In the genomic region with DNA sequence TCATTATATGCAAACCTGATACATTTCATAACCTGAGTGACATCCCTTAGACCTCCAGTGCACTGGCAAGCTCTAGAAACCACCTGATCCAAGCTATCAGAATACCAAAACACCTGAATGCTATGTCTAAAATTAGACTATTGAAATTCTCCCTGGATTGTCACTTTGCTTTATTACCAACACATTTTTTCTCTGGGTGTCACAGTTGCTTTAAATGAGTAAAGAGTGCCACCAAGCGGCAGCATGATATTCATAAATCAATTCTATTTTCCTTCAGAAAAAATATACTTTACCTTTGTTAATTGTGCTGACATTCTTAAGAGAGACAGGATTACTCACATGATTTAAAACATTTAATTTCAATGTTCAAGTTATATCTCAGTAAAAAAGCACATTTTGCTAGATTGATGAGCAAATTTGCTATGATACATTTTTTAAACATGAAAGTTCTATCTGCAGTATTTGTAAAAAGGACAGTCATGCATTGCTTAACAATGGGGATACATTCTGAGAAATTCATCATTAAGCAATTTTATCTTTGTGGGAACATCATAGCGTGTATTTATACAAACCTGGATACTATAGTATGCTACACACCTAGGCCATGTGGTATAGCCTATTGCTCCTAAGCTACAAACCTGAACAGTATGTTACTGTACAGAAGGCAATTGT, we compare ENCODE assay signal across 2 cellular contexts.
TF ChIP-seq lines count a peak whose summit lies in the region.

No MANE protein-coding gene starts in this region.

TF ChIP-seq in endothelial cell of umbilical vein, 7 proteins besides CTCF, POLR2A, EP300 and RAD21 (continued from another document):
- TF ChIP-seq MAX (IDR thresholded peaks at IDR 0.05; ENCODE audit: insufficient read depth, insufficient read length) = no peak
- TF ChIP-seq POLR2AphosphoS5 (IDR thresholded peaks at IDR 0.05; ENCODE audit: insufficient read depth, low read depth, low read length) = no peak
- TF ChIP-seq EZH2 (IDR thresholded peaks at IDR 0.05; ENCODE audit: borderline replicate concordance, low read depth, low read length, severe bottlenecking) = no peak
- no peak for TF ChIP-seq JUN (IDR thresholded peaks at IDR 0.05; ENCODE audit: borderline replicate concordance, insufficient read depth, insufficient read length, low read depth)
- TF ChIP-seq GATA2 (IDR thresholded peaks at IDR 0.05; ENCODE audit: insufficient read depth, insufficient read length, low read depth, low read length) = no peak
- TF ChIP-seq MYC (IDR thresholded peaks at IDR 0.05; ENCODE audit: low read depth, low read length) = no peak

TF ChIP-seq in WTC11, 78 proteins besides CTCF, POLR2A, EP300 and RAD21 (continued from another document):
- TF ChIP-seq, protein P1, sequence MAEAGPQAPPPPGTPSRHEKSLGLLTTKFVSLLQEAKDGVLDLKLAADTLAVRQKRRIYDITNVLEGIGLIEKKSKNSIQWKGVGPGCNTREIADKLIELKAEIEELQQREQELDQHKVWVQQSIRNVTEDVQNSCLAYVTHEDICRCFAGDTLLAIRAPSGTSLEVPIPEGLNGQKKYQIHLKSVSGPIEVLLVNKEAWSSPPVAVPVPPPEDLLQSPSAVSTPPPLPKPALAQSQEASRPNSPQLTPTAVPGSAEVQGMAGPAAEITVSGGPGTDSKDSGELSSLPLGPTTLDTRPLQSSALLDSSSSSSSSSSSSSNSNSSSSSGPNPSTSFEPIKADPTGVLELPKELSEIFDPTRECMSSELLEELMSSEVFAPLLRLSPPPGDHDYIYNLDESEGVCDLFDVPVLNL (CRISPR knock-in tag; IDR thresholded peaks at IDR 0.05; ENCODE audit: borderline replicate concordance, low read depth) = no peak
- TF ChIP-seq TP53 (CRISPR knock-in tag; IDR thresholded peaks at IDR 0.05) (no peak), MXD4 (CRISPR knock-in tag; IDR thresholded peaks at IDR 0.05; ENCODE audit: borderline replicate concordance) (no peak), TCF7 (CRISPR knock-in tag; IDR thresholded peaks at IDR 0.05; ENCODE audit: low read depth) (no peak), GABPB1 (CRISPR knock-in tag; IDR thresholded peaks at IDR 0.05) (no peak), ZNF671 (CRISPR knock-in tag; IDR thresholded peaks at IDR 0.05) (no peak), OVOL2 (CRISPR knock-in tag; IDR thresholded peaks at IDR 0.05; ENCODE audit: borderline replicate concordance) (no peak), ATF1 (CRISPR knock-in tag; IDR thresholded peaks at IDR 0.05) (no peak), GTF2I (CRISPR knock-in tag; conservative IDR thresholded peaks at IDR 0.05) (no peak), MYBL2 (CRISPR knock-in tag; IDR thresholded peaks at IDR 0.05) (no peak), NR3C1 (CRISPR knock-in tag; conservative IDR thresholded peaks at IDR 0.05; ENCODE audit: low read depth) (no peak)
- TF ChIP-seq, protein P2, sequence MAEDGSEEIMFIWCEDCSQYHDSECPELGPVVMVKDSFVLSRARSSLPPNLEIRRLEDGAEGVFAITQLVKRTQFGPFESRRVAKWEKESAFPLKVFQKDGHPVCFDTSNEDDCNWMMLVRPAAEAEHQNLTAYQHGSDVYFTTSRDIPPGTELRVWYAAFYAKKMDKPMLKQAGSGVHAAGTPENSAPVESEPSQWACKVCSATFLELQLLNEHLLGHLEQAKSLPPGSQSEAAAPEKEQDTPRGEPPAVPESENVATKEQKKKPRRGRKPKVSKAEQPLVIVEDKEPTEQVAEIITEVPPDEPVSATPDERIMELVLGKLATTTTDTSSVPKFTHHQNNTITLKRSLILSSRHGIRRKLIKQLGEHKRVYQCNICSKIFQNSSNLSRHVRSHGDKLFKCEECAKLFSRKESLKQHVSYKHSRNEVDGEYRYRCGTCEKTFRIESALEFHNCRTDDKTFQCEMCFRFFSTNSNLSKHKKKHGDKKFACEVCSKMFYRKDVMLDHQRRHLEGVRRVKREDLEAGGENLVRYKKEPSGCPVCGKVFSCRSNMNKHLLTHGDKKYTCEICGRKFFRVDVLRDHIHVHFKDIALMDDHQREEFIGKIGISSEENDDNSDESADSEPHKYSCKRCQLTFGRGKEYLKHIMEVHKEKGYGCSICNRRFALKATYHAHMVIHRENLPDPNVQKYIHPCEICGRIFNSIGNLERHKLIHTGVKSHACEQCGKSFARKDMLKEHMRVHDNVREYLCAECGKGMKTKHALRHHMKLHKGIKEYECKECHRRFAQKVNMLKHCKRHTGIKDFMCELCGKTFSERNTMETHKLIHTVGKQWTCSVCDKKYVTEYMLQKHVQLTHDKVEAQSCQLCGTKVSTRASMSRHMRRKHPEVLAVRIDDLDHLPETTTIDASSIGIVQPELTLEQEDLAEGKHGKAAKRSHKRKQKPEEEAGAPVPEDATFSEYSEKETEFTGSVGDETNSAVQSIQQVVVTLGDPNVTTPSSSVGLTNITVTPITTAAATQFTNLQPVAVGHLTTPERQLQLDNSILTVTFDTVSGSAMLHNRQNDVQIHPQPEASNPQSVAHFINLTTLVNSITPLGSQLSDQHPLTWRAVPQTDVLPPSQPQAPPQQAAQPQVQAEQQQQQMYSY (CRISPR knock-in tag; IDR thresholded peaks at IDR 0.05) = no peak
- TF ChIP-seq, protein P3, sequence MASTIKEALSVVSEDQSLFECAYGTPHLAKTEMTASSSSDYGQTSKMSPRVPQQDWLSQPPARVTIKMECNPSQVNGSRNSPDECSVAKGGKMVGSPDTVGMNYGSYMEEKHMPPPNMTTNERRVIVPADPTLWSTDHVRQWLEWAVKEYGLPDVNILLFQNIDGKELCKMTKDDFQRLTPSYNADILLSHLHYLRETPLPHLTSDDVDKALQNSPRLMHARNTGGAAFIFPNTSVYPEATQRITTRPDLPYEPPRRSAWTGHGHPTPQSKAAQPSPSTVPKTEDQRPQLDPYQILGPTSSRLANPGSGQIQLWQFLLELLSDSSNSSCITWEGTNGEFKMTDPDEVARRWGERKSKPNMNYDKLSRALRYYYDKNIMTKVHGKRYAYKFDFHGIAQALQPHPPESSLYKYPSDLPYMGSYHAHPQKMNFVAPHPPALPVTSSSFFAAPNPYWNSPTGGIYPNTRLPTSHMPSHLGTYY (CRISPR knock-in tag; IDR thresholded peaks at IDR 0.05) = no peak
- TF ChIP-seq, protein P4, sequence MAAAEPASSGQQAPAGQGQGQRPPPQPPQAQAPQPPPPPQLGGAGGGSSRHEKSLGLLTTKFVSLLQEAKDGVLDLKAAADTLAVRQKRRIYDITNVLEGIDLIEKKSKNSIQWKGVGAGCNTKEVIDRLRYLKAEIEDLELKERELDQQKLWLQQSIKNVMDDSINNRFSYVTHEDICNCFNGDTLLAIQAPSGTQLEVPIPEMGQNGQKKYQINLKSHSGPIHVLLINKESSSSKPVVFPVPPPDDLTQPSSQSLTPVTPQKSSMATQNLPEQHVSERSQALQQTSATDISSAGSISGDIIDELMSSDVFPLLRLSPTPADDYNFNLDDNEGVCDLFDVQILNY (CRISPR knock-in tag; IDR thresholded peaks at IDR 0.05) = no peak
- TF ChIP-seq, protein P5, sequence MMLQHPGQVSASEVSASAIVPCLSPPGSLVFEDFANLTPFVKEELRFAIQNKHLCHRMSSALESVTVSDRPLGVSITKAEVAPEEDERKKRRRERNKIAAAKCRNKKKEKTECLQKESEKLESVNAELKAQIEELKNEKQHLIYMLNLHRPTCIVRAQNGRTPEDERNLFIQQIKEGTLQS (CRISPR knock-in tag; conservative IDR thresholded peaks at IDR 0.05) = no peak
- TF ChIP-seq, protein P6, sequence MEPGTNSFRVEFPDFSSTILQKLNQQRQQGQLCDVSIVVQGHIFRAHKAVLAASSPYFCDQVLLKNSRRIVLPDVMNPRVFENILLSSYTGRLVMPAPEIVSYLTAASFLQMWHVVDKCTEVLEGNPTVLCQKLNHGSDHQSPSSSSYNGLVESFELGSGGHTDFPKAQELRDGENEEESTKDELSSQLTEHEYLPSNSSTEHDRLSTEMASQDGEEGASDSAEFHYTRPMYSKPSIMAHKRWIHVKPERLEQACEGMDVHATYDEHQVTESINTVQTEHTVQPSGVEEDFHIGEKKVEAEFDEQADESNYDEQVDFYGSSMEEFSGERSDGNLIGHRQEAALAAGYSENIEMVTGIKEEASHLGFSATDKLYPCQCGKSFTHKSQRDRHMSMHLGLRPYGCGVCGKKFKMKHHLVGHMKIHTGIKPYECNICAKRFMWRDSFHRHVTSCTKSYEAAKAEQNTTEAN (CRISPR knock-in tag; IDR thresholded peaks at IDR 0.05) = no peak
